4 cellular contexts compared by ENCODE assay signal in the genomic region with DNA sequence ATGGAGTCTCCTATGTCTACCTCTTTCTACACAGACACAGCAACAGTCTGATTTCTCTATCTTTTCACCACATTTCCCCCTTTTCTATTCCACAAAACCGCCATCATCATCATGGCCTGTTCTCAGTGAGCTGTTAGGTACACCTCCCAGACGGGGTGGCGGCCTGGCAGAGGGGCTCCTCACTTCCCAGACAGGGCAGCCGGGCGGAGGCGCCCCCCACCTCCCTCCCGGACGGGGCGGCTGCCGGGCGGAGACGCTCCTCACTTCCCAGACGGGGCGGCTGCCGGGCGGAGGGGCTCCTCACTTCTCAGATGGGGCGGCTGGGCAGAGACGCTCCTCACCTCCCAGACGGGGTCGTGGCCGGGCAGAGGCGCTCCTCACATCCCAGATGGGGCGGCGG. TPM values are rescaled to one million over a fixed set of nuclear protein-coding genes. Genes with fewer than 3 reads are reported as not detected.
"Had no signal": no experiment of that assay in that cellular context is flagged by ENCODE, and none has a peak within 500 bp of the region (broad histone marks: within the 10 kb centered on the region; RNA-seq: fewer than 3 reads in every experiment).

No MANE protein-coding gene starts in this region.

RNA-seq across cellular contexts. Expression of gene APOD, which starts 15.8 kb away (rescaled TPM):
- total RNA-seq: HepG2, HT1080, IMR-90 had no signal
- polyA plus RNA-seq: HepG2, IgD-negative memory B cell had no signal
